ENCODE assay signal across 22 cellular contexts in the genomic region with DNA sequence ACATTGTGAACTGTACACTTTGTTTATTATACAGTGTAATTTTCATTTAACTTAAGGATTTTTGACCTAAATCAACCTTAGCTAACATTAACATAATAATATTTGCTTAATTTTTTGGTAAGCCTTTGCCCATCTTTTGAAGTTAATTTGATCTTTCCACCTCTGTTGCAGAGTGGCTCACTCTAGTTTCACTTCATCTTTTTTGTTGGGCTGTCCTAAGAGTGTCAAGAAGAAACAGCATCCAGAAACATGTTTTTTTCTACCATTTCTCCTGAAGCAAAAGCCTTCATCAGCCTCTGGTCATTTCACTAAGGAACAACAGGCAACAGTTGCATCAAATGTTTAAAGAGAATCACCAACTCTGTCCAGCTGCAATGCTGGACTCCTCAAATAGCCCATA.
DNase-seq lines count a peak whose midpoint lies in the region; ATAC-seq, FAIRE-seq and TF ChIP-seq lines count a peak whose summit lies in the region.
"Had no signal": no experiment of that assay in that cellular context is flagged by ENCODE, and none has a peak within 500 bp of the region (broad histone marks: within the 10 kb centered on the region; RNA-seq: fewer than 3 reads in every experiment).

No MANE protein-coding gene starts in this region.

- no peaks in the 10 kb centered on the region for H3K9me3 ChIP-seq in upper lobe of left lung
- H3K9me3 ChIP-seq: SK-N-SH had no signal

- no peak overlapping the region for H3K4me3 ChIP-seq in GM23338
- H3K4me3 ChIP-seq in upper lobe of left lung, result no peak overlapping the region
- H3K4me3 ChIP-seq: GM23248 had no signal

- TF ChIP-seq EP300 in upper lobe of left lung (IDR thresholded peaks at IDR 0.05), result no peak

- H3K27me3 Mint-ChIP-seq in GM23338 (ENCODE audit: insufficient read depth, low read depth, poor library complexity), result no peaks in the 10 kb centered on the region
- H3K27me3 Mint-ChIP-seq: CD4-positive, CD25-positive, alpha-beta regulatory T cell had no signal

- 0 out of 2 replicates have a peak overlapping the region, but pooled peaks have one; percentile 54 for H2AFZ ChIP-seq in GM23338
- H2AFZ ChIP-seq: GM23248 had no signal

- H3K4me1 ChIP-seq in GM23338 (ENCODE audit: insufficient read depth) (no peaks in the 10 kb centered on the region), upper lobe of left lung (no peaks in the 10 kb centered on the region)

- H3K27me3 ChIP-seq in GM23338 (ENCODE audit: insufficient read depth), result no peaks in the 10 kb centered on the region
- no peaks in the 10 kb centered on the region for H3K27me3 ChIP-seq in layer of hippocampus (ENCODE audit: control insufficient read depth, insufficient read depth, low read length)
- H3K27me3 ChIP-seq in upper lobe of left lung, result no peaks in the 10 kb centered on the region

- H3K27ac Mint-ChIP-seq in GM23338, result no peak overlapping the region
- H3K27ac Mint-ChIP-seq: CD4-positive, CD25-positive, alpha-beta regulatory T cell had no signal

- no peaks in the 10 kb centered on the region for H3K79me2 ChIP-seq in GM23338 (replicated peaks; ENCODE audit: insufficient read depth)

- FAIRE-seq in H54 (lab: Jason Lieb, UNC), result no peak

- H3K4me1 Mint-ChIP-seq in GM23338, result no peaks in the 10 kb centered on the region
- H3K4me1 Mint-ChIP-seq: CD4-positive, CD25-positive, alpha-beta regulatory T cell had no signal

- no peaks in the 10 kb centered on the region for H3K36me3 Mint-ChIP-seq in GM23338 (ENCODE audit: low read depth)
- H3K36me3 Mint-ChIP-seq: CD4-positive, CD25-positive, alpha-beta regulatory T cell had no signal

- TF ChIP-seq CTCF in GM23338 (conservative IDR thresholded peaks at IDR 0.05; ENCODE audit: low read depth in 2 of 2) (no peak), upper lobe of left lung (IDR thresholded peaks at IDR 0.05) (no peak)

- no peaks in the 10 kb centered on the region for H3K9me3 Mint-ChIP-seq in GM23338

- H3K36me3 ChIP-seq in GM23338 (ENCODE audit: insufficient read depth) (no peaks in the 10 kb centered on the region), upper lobe of left lung (no peaks in the 10 kb centered on the region)

- no peaks in the 10 kb centered on the region for H4K20me1 ChIP-seq in GM23338 (replicated peaks; ENCODE audit: insufficient read depth)

- no peak overlapping the region for H3K4me2 ChIP-seq in GM23338
- H3K4me2 ChIP-seq: SK-N-SH had no signal

- no peaks in the 10 kb centered on the region; the same call in 1 of the 2 replicates for H3K9me2 ChIP-seq in GM23338 (ENCODE audit: insufficient read depth)
- H3K9me2 ChIP-seq: SK-N-SH had no signal

- no peak overlapping the region for H3K4me3 Mint-ChIP-seq in GM23338
- H3K4me3 Mint-ChIP-seq: CD4-positive, CD25-positive, alpha-beta regulatory T cell had no signal

- ATAC-seq in GM23338 (no peak), upper lobe of left lung (ENCODE audit: low FRiP score in 2 of 2) (no peak)
- ATAC-seq: HCT116 had no signal

- no peaks in the 10 kb centered on the region for H3F3A ChIP-seq in GM23338 (replicated peaks; ENCODE audit: low read depth)

- DNase-seq in GM23338 (ENCODE audit: low spot score) (no peak), NAMALWA (ENCODE audit: low spot score) (peak; percentile 4), substantia nigra (lab: John Stamatoyannopoulos, UW) (no peak), upper lobe of left lung (no peak), H54 (ENCODE audit: insufficient read length, low spot score) (no peak)
- no peak for DNase-seq in activated T-cell treated with anti-CD3 and anti-CD28 coated beads, Interleukin-2, amount 50 U/mL, for 48 hours
- DNase-seq: CD4-positive, CD25-positive, alpha-beta regulatory T cell; EL; GF-D8; GM23248; KBM-7; NCI-H1048; NCI-H1436; NCI-H187 treated with DMSO at 0.1 percent for 48 hours; NCI-H2107; NCI-H446 treated with DMSO at 0.1 percent for 48 hours; NCI-H526 treated with DMSO at 0.1 percent for 48 hours; SHP77 treated with DMSO at 0.1 percent for 48 hours; SK-N-SH had no signal

- no peak for TF ChIP-seq POLR2A in upper lobe of left lung (IDR thresholded peaks at IDR 0.05)
- TF ChIP-seq POLR2A in H54 (IDR thresholded peaks at IDR 0.05; ENCODE audit: low read depth, low read length), result no peak

- H3K27ac ChIP-seq in GM23338 (ENCODE audit: low read depth) (no peak overlapping the region), layer of hippocampus (ENCODE audit: low read depth, low read length) (peak overlapping the region; percentile 36), substantia nigra (ENCODE audit: low read depth, low read length, poor library complexity, severe bottlenecking) (peak overlapping the region; percentile 60), upper lobe of left lung (no peak overlapping the region)
- H3K27ac ChIP-seq: GM23248, RWPE1 had no signal

TF ChIP-seq in GM23338, 12 proteins besides CTCF, POLR2A, EP300 and RAD21 (continues in another document):
- TF ChIP-seq, protein P1, sequence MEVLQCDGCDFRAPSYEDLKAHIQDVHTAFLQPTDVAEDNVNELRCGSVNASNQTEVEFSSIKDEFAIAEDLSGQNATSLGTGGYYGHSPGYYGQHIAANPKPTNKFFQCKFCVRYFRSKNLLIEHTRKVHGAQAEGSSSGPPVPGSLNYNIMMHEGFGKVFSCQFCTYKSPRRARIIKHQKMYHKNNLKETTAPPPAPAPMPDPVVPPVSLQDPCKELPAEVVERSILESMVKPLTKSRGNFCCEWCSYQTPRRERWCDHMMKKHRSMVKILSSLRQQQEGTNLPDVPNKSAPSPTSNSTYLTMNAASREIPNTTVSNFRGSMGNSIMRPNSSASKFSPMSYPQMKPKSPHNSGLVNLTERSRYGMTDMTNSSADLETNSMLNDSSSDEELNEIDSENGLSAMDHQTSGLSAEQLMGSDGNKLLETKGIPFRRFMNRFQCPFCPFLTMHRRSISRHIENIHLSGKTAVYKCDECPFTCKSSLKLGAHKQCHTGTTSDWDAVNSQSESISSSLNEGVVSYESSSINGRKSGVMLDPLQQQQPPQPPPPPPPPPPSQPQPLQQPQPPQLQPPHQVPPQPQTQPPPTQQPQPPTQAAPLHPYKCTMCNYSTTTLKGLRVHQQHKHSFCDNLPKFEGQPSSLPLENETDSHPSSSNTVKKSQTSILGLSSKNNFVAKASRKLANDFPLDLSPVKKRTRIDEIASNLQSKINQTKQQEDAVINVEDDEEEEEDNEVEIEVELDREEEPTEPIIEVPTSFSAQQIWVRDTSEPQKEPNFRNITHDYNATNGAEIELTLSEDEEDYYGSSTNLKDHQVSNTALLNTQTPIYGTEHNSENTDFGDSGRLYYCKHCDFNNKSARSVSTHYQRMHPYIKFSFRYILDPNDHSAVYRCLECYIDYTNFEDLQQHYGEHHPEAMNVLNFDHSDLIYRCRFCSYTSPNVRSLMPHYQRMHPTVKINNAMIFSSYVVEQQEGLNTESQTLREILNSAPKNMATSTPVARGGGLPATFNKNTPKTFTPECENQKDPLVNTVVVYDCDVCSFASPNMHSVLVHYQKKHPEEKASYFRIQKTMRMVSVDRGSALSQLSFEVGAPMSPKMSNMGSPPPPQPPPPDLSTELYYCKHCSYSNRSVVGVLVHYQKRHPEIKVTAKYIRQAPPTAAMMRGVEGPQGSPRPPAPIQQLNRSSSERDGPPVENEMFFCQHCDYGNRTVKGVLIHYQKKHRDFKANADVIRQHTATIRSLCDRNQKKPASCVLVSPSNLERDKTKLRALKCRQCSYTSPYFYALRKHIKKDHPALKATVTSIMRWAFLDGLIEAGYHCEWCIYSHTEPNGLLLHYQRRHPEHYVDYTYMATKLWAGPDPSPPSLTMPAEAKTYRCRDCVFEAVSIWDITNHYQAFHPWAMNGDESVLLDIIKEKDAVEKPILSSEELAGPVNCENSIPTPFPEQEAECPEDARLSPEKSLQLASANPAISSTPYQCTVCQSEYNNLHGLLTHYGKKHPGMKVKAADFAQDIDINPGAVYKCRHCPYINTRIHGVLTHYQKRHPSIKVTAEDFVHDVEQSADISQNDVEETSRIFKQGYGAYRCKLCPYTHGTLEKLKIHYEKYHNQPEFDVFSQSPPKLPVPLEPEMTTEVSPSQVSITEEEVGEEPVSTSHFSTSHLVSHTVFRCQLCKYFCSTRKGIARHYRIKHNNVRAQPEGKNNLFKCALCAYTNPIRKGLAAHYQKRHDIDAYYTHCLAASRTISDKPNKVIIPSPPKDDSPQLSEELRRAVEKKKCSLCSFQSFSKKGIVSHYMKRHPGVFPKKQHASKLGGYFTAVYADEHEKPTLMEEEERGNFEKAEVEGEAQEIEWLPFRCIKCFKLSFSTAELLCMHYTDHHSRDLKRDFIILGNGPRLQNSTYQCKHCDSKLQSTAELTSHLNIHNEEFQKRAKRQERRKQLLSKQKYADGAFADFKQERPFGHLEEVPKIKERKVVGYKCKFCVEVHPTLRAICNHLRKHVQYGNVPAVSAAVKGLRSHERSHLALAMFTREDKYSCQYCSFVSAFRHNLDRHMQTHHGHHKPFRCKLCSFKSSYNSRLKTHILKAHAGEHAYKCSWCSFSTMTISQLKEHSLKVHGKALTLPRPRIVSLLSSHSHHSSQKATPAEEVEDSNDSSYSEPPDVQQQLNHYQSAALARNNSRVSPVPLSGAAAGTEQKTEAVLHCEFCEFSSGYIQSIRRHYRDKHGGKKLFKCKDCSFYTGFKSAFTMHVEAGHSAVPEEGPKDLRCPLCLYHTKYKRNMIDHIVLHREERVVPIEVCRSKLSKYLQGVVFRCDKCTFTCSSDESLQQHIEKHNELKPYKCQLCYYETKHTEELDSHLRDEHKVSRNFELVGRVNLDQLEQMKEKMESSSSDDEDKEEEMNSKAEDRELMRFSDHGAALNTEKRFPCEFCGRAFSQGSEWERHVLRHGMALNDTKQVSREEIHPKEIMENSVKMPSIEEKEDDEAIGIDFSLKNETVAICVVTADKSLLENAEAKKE (CRISPR knock-in tag; IDR thresholded peaks at IDR 0.05), result no peak
- TF ChIP-seq NANOG (IDR thresholded peaks at IDR 0.05; ENCODE audit: borderline replicate concordance) (no peak), EZH2phosphoT487 (IDR thresholded peaks at IDR 0.05; ENCODE audit: unreplicated experiment) (no peak), ZNF331 (CRISPR knock-in tag; IDR thresholded peaks at IDR 0.05; ENCODE audit: low read depth) (no peak), ZNF114 (CRISPR knock-in tag; IDR thresholded peaks at IDR 0.05) (no peak), STAT1 (IDR thresholded peaks at IDR 0.05; ENCODE audit: unreplicated experiment) (no peak), CREB1 (CRISPR knock-in tag; IDR thresholded peaks at IDR 0.05; ENCODE audit: low read depth) (no peak), EZH2 (IDR thresholded peaks at IDR 0.05; ENCODE audit: low read depth, unreplicated experiment) (no peak), JUNB (IDR thresholded peaks at IDR 0.05; ENCODE audit: unreplicated experiment) (no peak)
- TF ChIP-seq, protein P2, sequence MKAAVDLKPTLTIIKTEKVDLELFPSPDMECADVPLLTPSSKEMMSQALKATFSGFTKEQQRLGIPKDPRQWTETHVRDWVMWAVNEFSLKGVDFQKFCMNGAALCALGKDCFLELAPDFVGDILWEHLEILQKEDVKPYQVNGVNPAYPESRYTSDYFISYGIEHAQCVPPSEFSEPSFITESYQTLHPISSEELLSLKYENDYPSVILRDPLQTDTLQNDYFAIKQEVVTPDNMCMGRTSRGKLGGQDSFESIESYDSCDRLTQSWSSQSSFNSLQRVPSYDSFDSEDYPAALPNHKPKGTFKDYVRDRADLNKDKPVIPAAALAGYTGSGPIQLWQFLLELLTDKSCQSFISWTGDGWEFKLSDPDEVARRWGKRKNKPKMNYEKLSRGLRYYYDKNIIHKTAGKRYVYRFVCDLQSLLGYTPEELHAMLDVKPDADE (IDR thresholded peaks at IDR 0.05), result no peak

Comparison
In these comparisons a context has a peak if more than half of its experiments do, and no peak if none do; other contexts are left out.
1. H3K27ac ChIP-seq: peak in layer of hippocampus (single experiment) and substantia nigra (single experiment); none in GM23338 (single experiment) and upper lobe of left lung (0 of 4).